ENCODE assay signal across 14 cellular contexts in the genomic region with DNA sequence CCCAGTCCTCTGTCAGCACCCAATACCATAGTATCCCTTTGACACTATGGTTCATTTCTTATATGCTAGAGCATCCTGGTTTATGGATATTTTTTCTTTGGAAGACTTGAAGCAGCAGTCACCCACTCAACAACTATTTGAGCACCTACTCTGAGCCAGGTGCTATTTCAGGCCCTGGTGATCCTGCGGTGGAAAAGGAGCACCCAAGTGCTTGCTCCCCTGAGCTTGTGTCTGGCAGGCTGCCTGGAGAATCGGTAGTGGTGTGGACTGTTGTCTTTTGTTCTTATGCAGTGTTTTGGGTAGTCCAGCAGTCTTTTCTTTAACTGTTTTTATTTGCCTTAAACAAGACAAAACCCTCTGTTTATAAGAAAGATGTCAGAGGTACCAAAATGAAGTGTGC. TPM values are rescaled to one million over a fixed set of nuclear protein-coding genes. Genes with fewer than 3 reads are reported as not detected.
DNase-seq lines count a peak whose midpoint lies in the region; ATAC-seq, FAIRE-seq and TF ChIP-seq lines count a peak whose summit lies in the region.
"Had no signal": no experiment of that assay in that cellular context is flagged by ENCODE, and none has a peak within 500 bp of the region (broad histone marks: within the 10 kb centered on the region; RNA-seq: fewer than 3 reads in every experiment).

No MANE protein-coding gene starts in this region.

- WGBS in endodermal cell (ENCODE audit: insufficient coverage in 1 of 2, insufficient read length in 1 of 2), 2 experiments, result 100% methylated on average over 1 to 2 of the region's 2 CpGs
- WGBS in small intestine, 3 donors, result 28 to 47% (median 43%) methylated on average over 2 of the region's 2 CpGs

- intact Hi-C loops in cardiac septum (cut with DNase I), result no loop called here
- intact Hi-C loops in Right ventricle myocardium inferior (cut with DNase I), result no loop called here

- H3K36me3 ChIP-seq in endodermal cell (ENCODE audit: control insufficient read depth, insufficient read depth, low read length), result peaks cover 17% of the 10 kb centered on the region
- H3K36me3 ChIP-seq in small intestine (ENCODE audit: control insufficient read depth in 2 of 2, insufficient read depth in 2 of 2, low read length in 2 of 2), result peaks cover 0 to 1% of the 10 kb centered on the region in 2 donors
- H3K36me3 ChIP-seq: right atrium auricular region had no signal

- no peak overlapping the region for H3K9ac ChIP-seq in endodermal cell (ENCODE audit: extremely low read depth, low read length, poor library complexity, severe bottlenecking)

- peaks cover 39% of the 10 kb centered on the region for H3K4me1 Mint-ChIP-seq in endodermal cell
- peaks cover 99% of the 10 kb centered on the region for H3K4me1 Mint-ChIP-seq in stimulated activated naive CD8-positive, alpha-beta T cell treated with anti-CD3 and anti-CD28 coated beads, Interleukin-15, amount 100 ng/mL, for 72 hours

- H3K4me1 ChIP-seq in endodermal cell (ENCODE audit: control insufficient read depth, insufficient read depth, low read length), result peaks cover 8% of the 10 kb centered on the region
- H3K4me1 ChIP-seq in small intestine (ENCODE audit: control insufficient read depth in 2 of 2, insufficient read depth in 1 of 2, low read depth in 1 of 2, low read length in 1 of 2), result peaks cover 14 to 20% of the 10 kb centered on the region in 2 donors

- peaks cover 7% of the 10 kb centered on the region for H3K36me3 Mint-ChIP-seq in endodermal cell (ENCODE audit: low read depth)

- CTCF ChIA-PET in RWPE1 (lab: Yijun Ruan, JAX), result interaction anchor here (0.6 kb wide), 2 partner anchors 120 to 195 kb away, joined by 4 read pairs; no protein-coding TSS in a partner anchor

- TF ChIP-seq CTCF in RWPE1 (conservative IDR thresholded peaks at IDR 0.05; ENCODE audit: low read depth) (no peak), endodermal cell (conservative IDR thresholded peaks at IDR 0.05) (no peak)

- no peak overlapping the region for H3K27ac Mint-ChIP-seq in endodermal cell
- peak overlapping the region; percentile 89 to 91 for H3K27ac Mint-ChIP-seq in stimulated activated naive CD8-positive, alpha-beta T cell treated with anti-CD3 and anti-CD28 coated beads, Interleukin-15, amount 100 ng/mL, for 72 hours

- H3K9me3 ChIP-seq in endodermal cell (ENCODE audit: control insufficient read depth, low read length) (no peaks in the 10 kb centered on the region), small intestine (ENCODE audit: control insufficient read depth, low read depth) (no peaks in the 10 kb centered on the region)
- H3K9me3 ChIP-seq: right atrium auricular region had no signal

- DNase-seq in cardiac septum (ENCODE audit: low spot score) (peak; percentile 36), Right ventricle myocardium inferior (ENCODE audit: missing footprints) (no peak), RWPE1 (ENCODE audit: low spot score) (no peak), endodermal cell (peak; percentile 28), activated gamma-delta T cell (lab: John Stamatoyannopoulos, UW) (no peak), small intestine (no peak)
- DNase-seq in stimulated activated naive CD8-positive, alpha-beta T cell treated with anti-CD3 and anti-CD28 coated beads, Interleukin-15, amount 100 ng/mL, for 72 hours, result no peak
- DNase-seq: cerebellar nuclear complex; kidney; Right ventricle myocardium superior; stimulated activated CD4-positive, alpha-beta T cell treated with anti-CD3 and anti-CD28 coated beads, Interleukin-2, amount 100 ng/mL, for 48 hours had no signal

- H3K4me3 ChIP-seq in endodermal cell (ENCODE audit: low read length), result no peak overlapping the region
- H3K4me3 ChIP-seq in small intestine (ENCODE audit: low read depth in 1 of 2, low read length in 2 of 2), result no peak overlapping the region
- H3K4me3 ChIP-seq: right atrium auricular region had no signal

- no peaks in the 10 kb centered on the region for H3K9me3 Mint-ChIP-seq in endodermal cell
- H3K9me3 Mint-ChIP-seq in stimulated activated naive CD8-positive, alpha-beta T cell treated with anti-CD3 and anti-CD28 coated beads, Interleukin-15, amount 100 ng/mL, for 72 hours, result no peaks in the 10 kb centered on the region

- no peaks in the 10 kb centered on the region for H3K27me3 Mint-ChIP-seq in endodermal cell (ENCODE audit: insufficient read depth)
- no peaks in the 10 kb centered on the region for H3K27me3 Mint-ChIP-seq in stimulated activated naive CD8-positive, alpha-beta T cell treated with anti-CD3 and anti-CD28 coated beads, Interleukin-15, amount 100 ng/mL, for 72 hours

- POLR2A ChIA-PET in RWPE1 (lab: Yijun Ruan, JAX; ENCODE audit: low non-redundant PET), result no interaction called here

- ATAC-seq in Right ventricle myocardium inferior, result no peak
- ATAC-seq in stimulated activated naive CD8-positive, alpha-beta T cell treated with anti-CD3 and anti-CD28 coated beads, Interleukin-15, amount 100 ng/mL, for 72 hours, result no peak
- ATAC-seq in GM18873 (IDR thresholded peaks at IDR 0.05; ENCODE audit: low FRiP score, unreplicated experiment), result no peak

- H3K27me3 ChIP-seq in endodermal cell (ENCODE audit: control insufficient read depth, insufficient read depth, low read length, poor library complexity, severe bottlenecking), result no peaks in the 10 kb centered on the region
- H3K27me3 ChIP-seq in small intestine (ENCODE audit: control insufficient read depth in 2 of 2, insufficient read depth in 2 of 2, low read length in 2 of 2), result no peaks in the 10 kb centered on the region
- H3K27me3 ChIP-seq: right atrium auricular region had no signal

- no peak overlapping the region for H3K4me3 Mint-ChIP-seq in endodermal cell
- peak overlapping the region; percentile 1 to 33 for H3K4me3 Mint-ChIP-seq in stimulated activated naive CD8-positive, alpha-beta T cell treated with anti-CD3 and anti-CD28 coated beads, Interleukin-15, amount 100 ng/mL, for 72 hours

- peak overlapping the region; percentile 47; the same call in 1 of the 2 replicates for H3K27ac ChIP-seq in RWPE1
- H3K27ac ChIP-seq in endodermal cell (ENCODE audit: low read depth, low read length), result no peak overlapping the region
- no peak overlapping the region for H3K27ac ChIP-seq in small intestine (ENCODE audit: low read depth in 1 of 2, low read length in 1 of 2)
- H3K27ac ChIP-seq: right atrium auricular region had no signal

- FAIRE-seq in small intestine (lab: Jason Lieb, UNC), result no peak
- FAIRE-seq: GM12891, kidney had no signal

RNA-seq across cellular contexts. Expression of gene NCK2, which starts 28.9 kb away (rescaled TPM):
- total RNA-seq in cardiac septum (33.2 TPM), Right ventricle myocardium inferior (32.9 TPM), endodermal cell (10 to 100 TPM; 58.9 to 63.8 TPM)
- 58.3 TPM for polyA plus RNA-seq in endodermal cell (2013, experiment 1 of 2)
- polyA plus RNA-seq in endodermal cell (2013, experiment 2 of 2), result 54.9 TPM
- 100 to 1,000 TPM in 2 of 3 donors, 10 to 100 TPM in 1; 59.6 to 124 (median 103) TPM for polyA plus RNA-seq in small intestine

Comparison
In these comparisons a context has a peak if more than half of its experiments do, and no peak if none do; other contexts are left out.
1. DNase-seq: peak in cardiac septum (single experiment) and endodermal cell (single experiment); none in Right ventricle myocardium inferior (single experiment), RWPE1 (single experiment), stimulated activated naive CD8-positive, alpha-beta T cell treated with anti-CD3 and anti-CD28 coated beads, Interleukin-15, amount 100 ng/mL, for 72 hours (0 of 2), activated gamma-delta T cell (single experiment) and small intestine (single experiment).